18 cellular contexts compared by ENCODE assay signal in the genomic region with DNA sequence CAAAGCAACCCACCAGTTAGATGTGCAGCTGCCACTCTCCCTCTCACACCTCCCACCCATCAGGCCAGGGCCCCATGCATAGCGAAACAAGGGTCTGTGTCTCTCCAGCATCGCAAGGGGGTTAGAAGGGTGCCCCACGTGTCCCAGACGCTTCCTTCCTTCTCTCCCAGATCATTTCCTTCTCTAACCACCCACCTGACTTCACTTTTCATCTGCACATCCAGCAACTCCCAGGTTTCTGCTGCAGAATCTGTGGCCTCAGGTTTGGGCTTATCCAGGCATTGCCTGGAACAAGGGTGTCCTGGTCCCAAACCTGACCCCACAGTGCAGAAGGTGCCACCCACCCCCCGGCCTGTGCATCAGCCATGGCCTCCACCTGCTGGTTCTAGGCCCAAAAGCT. TPM values are rescaled to one million over a fixed set of nuclear protein-coding genes. Genes with fewer than 3 reads are reported as not detected.
A peak's percentile ranks its signal among the peaks of the same experiment; 100 is the strongest.
DNase-seq lines count a peak whose midpoint lies in the region; ATAC-seq and TF ChIP-seq lines count a peak whose summit lies in the region.
"Had no signal": no experiment of that assay in that cellular context is flagged by ENCODE, and none has a peak within 500 bp of the region (broad histone marks: within the 10 kb centered on the region; RNA-seq: fewer than 3 reads in every experiment).

No MANE protein-coding gene starts in this region.

- peak overlapping the region; percentile 20 for H3K27ac Mint-ChIP-seq in activated CD8-positive, alpha-beta memory T cell treated with anti-CD3 and anti-CD28 coated beads, Interleukin-2, amount 10 ng/mL, durations not matched to agents 7 days and 5 days
- peak overlapping the region; percentile 55 for H3K27ac Mint-ChIP-seq in endothelial cell (ENCODE audit: unreplicated experiment)

- H3K4me1 Mint-ChIP-seq in activated CD8-positive, alpha-beta memory T cell treated with anti-CD3 and anti-CD28 coated beads, Interleukin-2, amount 10 ng/mL, durations not matched to agents 7 days and 5 days, result peaks cover 2% of the 10 kb centered on the region
- H3K4me1 Mint-ChIP-seq in endothelial cell (ENCODE audit: unreplicated experiment), result peaks cover 18% of the 10 kb centered on the region

- H3K4me1 ChIP-seq in BLaER1, result peaks cover 48% of the 10 kb centered on the region
- H3K4me1 ChIP-seq in mammary epithelial cell (ENCODE audit: insufficient read depth, low read length), result no peaks in the 10 kb centered on the region
- no peaks in the 10 kb centered on the region for H3K4me1 ChIP-seq in body of pancreas

- H4K20me1 ChIP-seq in BLaER1 (peaks cover 69% of the 10 kb centered on the region), mammary epithelial cell (ENCODE audit: insufficient read depth, low read length) (no peaks in the 10 kb centered on the region)

- dilution Hi-C loops in mammary epithelial cell (cut with HindIII; ENCODE audit: low sequenced_read_pairs), result no loop called here

- H3K4me2 ChIP-seq in BLaER1 (peak overlapping the region; percentile 49), mammary epithelial cell (ENCODE audit: insufficient read depth, low read depth, low read length) (no peak overlapping the region)
- H3K4me2 ChIP-seq: KMS-11 had no signal

- H3K79me2 ChIP-seq in mammary epithelial cell (ENCODE audit: insufficient read depth, low read length), result peaks cover 31% of the 10 kb centered on the region

- H3K27me3 ChIP-seq in BLaER1, result no peaks in the 10 kb centered on the region
- no peaks in the 10 kb centered on the region for H3K27me3 ChIP-seq in H7 (ENCODE audit: control insufficient read depth, insufficient read depth, low read length)
- no peaks in the 10 kb centered on the region for H3K27me3 ChIP-seq in mammary epithelial cell (ENCODE audit: insufficient read depth, low read length)
- H3K27me3 ChIP-seq in body of pancreas, result no peaks in the 10 kb centered on the region

- H3K36me3 ChIP-seq in BLaER1 (peaks cover 97% of the 10 kb centered on the region), H7 (replicated peaks; ENCODE audit: control insufficient read depth, insufficient read depth, low read length) (peaks cover 54% of the 10 kb centered on the region), mammary epithelial cell (ENCODE audit: insufficient read depth, low read length) (peaks cover 25% of the 10 kb centered on the region), body of pancreas (replicated peaks in 1 of 2; ENCODE audit: insufficient read depth in 1 of 2, low read depth in 2 of 2) (peaks cover 29 to 50% of the 10 kb centered on the region in 2 donors)

- peaks cover 51% of the 10 kb centered on the region for H3K36me3 Mint-ChIP-seq in activated CD8-positive, alpha-beta memory T cell treated with anti-CD3 and anti-CD28 coated beads, Interleukin-2, amount 10 ng/mL, durations not matched to agents 7 days and 5 days
- H3K36me3 Mint-ChIP-seq in endothelial cell (ENCODE audit: low read depth, unreplicated experiment), result peaks cover 37% of the 10 kb centered on the region

- no peak for ATAC-seq in activated CD8-positive, alpha-beta memory T cell treated with anti-CD3 and anti-CD28 coated beads, Interleukin-2, amount 10 ng/mL, durations not matched to agents 7 days and 5 days
- no peak for ATAC-seq in GM19467 (IDR thresholded peaks at IDR 0.05; ENCODE audit: unreplicated experiment)
- ATAC-seq in body of pancreas, result no peak

- H3K4me3 ChIP-seq in BLaER1 (no peak overlapping the region), H7 (ENCODE audit: insufficient read depth, low read depth, low read length) (no peak overlapping the region), mammary epithelial cell (replicated peaks in 1 of 3; ENCODE audit: insufficient read depth in 1 of 3, low read depth in 2 of 3, low read length in 3 of 3) (no peak overlapping the region), body of pancreas (no peak overlapping the region)

- no TSS peak for BruUV-seq in mammary epithelial cell (replicated peaks; lab: Mats Ljungman, UMichigan)

- no peak for TF ChIP-seq POLR2A in body of pancreas (IDR thresholded peaks at IDR 0.05)

- peak overlapping the region; percentile 58 for H3K27ac ChIP-seq in BLaER1
- H3K27ac ChIP-seq in mammary epithelial cell (ENCODE audit: insufficient read depth, low read depth, low read length), result no peak overlapping the region
- no peak overlapping the region for H3K27ac ChIP-seq in body of pancreas
- H3K27ac ChIP-seq: KMS-11 had no signal

- no peak for DNase-seq in activated CD8-positive, alpha-beta memory T cell treated with anti-CD3 and anti-CD28 coated beads, Interleukin-2, amount 10 ng/mL, durations not matched to agents 7 days and 5 days
- DNase-seq in activated CD8-positive, alpha-beta memory T cell treated with anti-CD3 and anti-CD28 coated beads for 24 hours, result no peak
- DNase-seq in H7, result peak; percentile 18
- no peak for DNase-seq in endothelial cell (ENCODE audit: low spot score)
- DNase-seq in mammary epithelial cell, result no peak
- no peak for DNase-seq in body of pancreas
- DNase-seq: C1 segment of cervical spinal cord, DMS79 treated with DMSO at 0.1 percent for 48 hours, NCI-H1417, NCI-H187 treated with DMSO at 0.1 percent for 48 hours, NCI-H2227 treated with DMSO at 0.1 percent for 48 hours, NCI-H510A treated with DMSO at 0.1 percent for 48 hours, NCI-H774, OCI-M1, SIG-M5 had no signal

- H3K4me3 Mint-ChIP-seq in activated CD8-positive, alpha-beta memory T cell treated with anti-CD3 and anti-CD28 coated beads, Interleukin-2, amount 10 ng/mL, durations not matched to agents 7 days and 5 days, result no peak overlapping the region
- peak overlapping the region; percentile 52 for H3K4me3 Mint-ChIP-seq in endothelial cell (ENCODE audit: unreplicated experiment)

- no peak overlapping the region for H2AFZ ChIP-seq in mammary epithelial cell (ENCODE audit: low read depth, low read length)

- CTCF ChIA-PET in activated CD8-positive, alpha-beta memory T cell treated with anti-CD3 and anti-CD28 coated beads, Interleukin-2, amount 10 ng/mL, durations not matched to agents 7 days and 5 days (lab: Charles Lee), result interaction anchor here (1.3 to 1.5 kb wide), 2 partner anchors 23 to 52 kb away, joined by 3 to 4 read pairs; no protein-coding TSS in a partner anchor
- CTCF ChIA-PET in mammary epithelial cell (lab: Charles Lee; ENCODE audit: low non-redundant PET), result no interaction called here

- TF ChIP-seq CTCF in endothelial cell (IDR thresholded peaks at IDR 0.05; ENCODE audit: unreplicated experiment) (no peak), mammary epithelial cell (conservative IDR thresholded peaks at IDR 0.05 in 1 of 2, IDR thresholded peaks at IDR 0.05 in 1 of 2; ENCODE audit: extremely low read depth in 1 of 2, insufficient read depth in 1 of 2, low read depth in 1 of 2, low read length in 2 of 2) (no peak), body of pancreas (IDR thresholded peaks at IDR 0.05) (no peak)

- H3K9me3 ChIP-seq in BLaER1, result no peaks in the 10 kb centered on the region
- H3K9me3 ChIP-seq in mammary epithelial cell (replicated peaks; ENCODE audit: insufficient read depth, low read length), result no peaks in the 10 kb centered on the region
- no peaks in the 10 kb centered on the region for H3K9me3 ChIP-seq in body of pancreas

- H3K9ac ChIP-seq in BLaER1 (peak overlapping the region; percentile 12; the same call in 1 of the 2 replicates), mammary epithelial cell (ENCODE audit: insufficient read depth, low read length) (no peak overlapping the region)
- H3K9ac ChIP-seq: KMS-11 had no signal

- intact Hi-C loops in mammary epithelial cell (cut with micrococcal nuclease) (no loop called here), body of pancreas (cut with DNase I) (no loop called here)

- H3K27me3 Mint-ChIP-seq in activated CD8-positive, alpha-beta memory T cell treated with anti-CD3 and anti-CD28 coated beads, Interleukin-2, amount 10 ng/mL, durations not matched to agents 7 days and 5 days, result no peaks in the 10 kb centered on the region
- peaks cover 6% of the 10 kb centered on the region for H3K27me3 Mint-ChIP-seq in endothelial cell (ENCODE audit: unreplicated experiment)

- in situ Hi-C loops in mammary epithelial cell (cut with MboI; ENCODE audit: low sequenced_read_pairs in 2 of 2), result no loop called here

- no peaks in the 10 kb centered on the region for H3K9me3 Mint-ChIP-seq in activated CD8-positive, alpha-beta memory T cell treated with anti-CD3 and anti-CD28 coated beads, Interleukin-2, amount 10 ng/mL, durations not matched to agents 7 days and 5 days (ENCODE audit: low read depth)
- H3K9me3 Mint-ChIP-seq in endothelial cell (ENCODE audit: unreplicated experiment), result no peaks in the 10 kb centered on the region

- WGBS in mammary epithelial cell (ENCODE audit: low coverage, missing lambda C conversion rate), result 96% methylated on average over 5 of the region's 5 CpGs
- WGBS in body of pancreas, 2 donors, result 88% methylated on average over 4 to 5 of the region's 5 CpGs

RNA-seq across cellular contexts. Expression of a gene that starts 14.4 kb away (rescaled TPM):
- 10 to 100 TPM; 82.3 to 99.4 TPM for total RNA-seq in activated CD8-positive, alpha-beta memory T cell treated with anti-CD3 and anti-CD28 coated beads, Interleukin-2, amount 10 ng/mL, durations not matched to agents 7 days and 5 days
- total RNA-seq in H7 (2014; rRNA removed; shearing (Covaris generic)), result 286 and 335 TPM in 2 replicates
- total RNA-seq in endothelial cell (ENCODE audit: unreplicated experiment) (266 TPM), mammary epithelial cell (100 to 1,000 TPM; 175 to 189 TPM), body of pancreas (100 to 1,000 TPM in 1 of 2 donors, 10 to 100 TPM in 1; 80.4 to 140 TPM)
- 194 TPM for polyA plus RNA-seq in mammary epithelial cell
- 145 TPM for polyA minus RNA-seq in mammary epithelial cell
